18 cellular contexts compared by ENCODE assay signal in the genomic region with DNA sequence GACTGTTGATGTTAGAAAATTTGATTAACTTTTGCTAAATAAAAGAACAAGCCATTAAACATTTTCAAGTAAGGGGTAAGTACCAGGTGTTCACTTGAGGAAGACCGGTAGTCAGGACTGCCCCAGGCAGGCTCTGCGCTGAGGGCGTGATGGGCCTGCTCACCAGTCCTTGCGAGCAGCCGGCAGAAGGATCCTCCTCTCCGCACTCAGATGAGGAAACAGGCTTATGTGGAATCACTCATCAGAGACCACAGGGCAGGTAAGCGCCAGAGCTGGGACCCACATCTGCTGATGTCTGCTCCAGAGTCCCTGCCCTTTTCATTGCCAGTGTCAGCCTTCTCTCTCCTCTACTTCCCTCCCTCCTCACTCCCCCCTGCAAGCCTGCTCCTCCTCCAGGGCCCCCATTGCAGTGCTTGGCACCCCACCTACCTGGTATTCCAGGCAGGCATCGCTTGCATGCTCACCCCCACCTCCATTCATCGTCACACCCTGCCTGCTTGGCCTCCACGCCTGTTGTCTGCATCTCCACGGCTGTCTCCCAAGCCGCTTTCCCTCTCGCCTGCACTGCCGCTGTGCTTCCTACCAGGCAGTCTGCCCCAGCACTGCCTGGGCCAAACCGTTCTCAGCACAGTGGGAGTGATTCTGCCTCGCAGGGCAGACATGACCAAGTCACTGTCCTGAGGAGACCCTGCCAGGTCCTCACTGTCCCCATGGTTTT. TPM values are rescaled to one million over a fixed set of nuclear protein-coding genes. Genes with fewer than 3 reads are reported as not detected.
A peak's percentile ranks its signal among the peaks of the same experiment; 100 is the strongest.
DNase-seq lines count a peak whose midpoint lies in the region; ATAC-seq, FAIRE-seq and TF ChIP-seq lines count a peak whose summit lies in the region.
"Had no signal": no experiment of that assay in that cellular context is flagged by ENCODE, and none has a peak within 500 bp of the region (broad histone marks: within the 10 kb centered on the region; RNA-seq: fewer than 3 reads in every experiment).

No MANE protein-coding gene starts in this region.

- H3K9me3 Mint-ChIP-seq in activated naive CD4-positive, alpha-beta T cell treated with anti-CD3 and anti-CD28 coated beads, Interleukin-2, amount 10 ng/mL, durations not matched to agents 7 days and 5 days, result no peaks in the 10 kb centered on the region
- H3K9me3 Mint-ChIP-seq in nephron progenitor cell, result peaks cover 4% of the 10 kb centered on the region
- peaks cover 2% of the 10 kb centered on the region for H3K9me3 Mint-ChIP-seq in stimulated activated memory B cell treated with anti-CD40 and anti-IgM and Interleukin-4, amounts not matched to agents 10 μg/mL and 1 μg/mL and 100 μg/mL, for 72 hours
- H3K9me3 Mint-ChIP-seq: CD14-positive monocyte had no signal

- no peak overlapping the region for H3K4me3 Mint-ChIP-seq in activated naive CD4-positive, alpha-beta T cell treated with anti-CD3 and anti-CD28 coated beads, Interleukin-2, amount 10 ng/mL, durations not matched to agents 7 days and 5 days
- H3K4me3 Mint-ChIP-seq in nephron progenitor cell, result no peak overlapping the region
- H3K4me3 Mint-ChIP-seq in stimulated activated memory B cell treated with anti-CD40 and anti-IgM and Interleukin-4, amounts not matched to agents 10 μg/mL and 1 μg/mL and 100 μg/mL, for 72 hours, result no peak overlapping the region
- H3K4me3 Mint-ChIP-seq: CD14-positive monocyte had no signal

- FAIRE-seq in kidney (lab: Jason Lieb, UNC), result no peak

- H3K9ac ChIP-seq in kidney (ENCODE audit: low read length in 2 of 2), result no peak overlapping the region
- H3K9ac ChIP-seq: KMS-11 had no signal

- DNase-seq in activated naive CD4-positive, alpha-beta T cell treated with anti-CD3 and anti-CD28 coated beads, Interleukin-2, amount 10 ng/mL, durations not matched to agents 7 days and 5 days, result peak; percentile 5
- DNase-seq in activated naive CD4-positive, alpha-beta T cell treated with anti-CD3 and anti-CD28 coated beads, Interleukin-2, amount 50 U/mL, for 16 hours, result no peak
- peak; percentile 43 for DNase-seq in kidney
- DNase-seq in nephron progenitor cell, result no peak
- DNase-seq: 8988T, DMS79, NCI-H1417 treated with DMSO at 0.1 percent for 48 hours, NCI-H187 treated with DMSO at 0.1 percent for 48 hours, NCI-H345, NCI-H524 treated with DMSO at 0.1 percent for 48 hours had no signal

- H3K4me3 ChIP-seq in kidney (ENCODE audit: low read length in 2 of 2), result no peak overlapping the region
- H3K4me3 ChIP-seq: PC-9, SJSA1 had no signal

- no peaks in the 10 kb centered on the region for H3K36me3 Mint-ChIP-seq in activated naive CD4-positive, alpha-beta T cell treated with anti-CD3 and anti-CD28 coated beads, Interleukin-2, amount 10 ng/mL, durations not matched to agents 7 days and 5 days
- peaks cover 27% of the 10 kb centered on the region for H3K36me3 Mint-ChIP-seq in nephron progenitor cell (ENCODE audit: low read depth)
- no peaks in the 10 kb centered on the region for H3K36me3 Mint-ChIP-seq in stimulated activated memory B cell treated with anti-CD40 and anti-IgM and Interleukin-4, amounts not matched to agents 10 μg/mL and 1 μg/mL and 100 μg/mL, for 72 hours
- H3K36me3 Mint-ChIP-seq: CD14-positive monocyte had no signal

- no peaks in the 10 kb centered on the region for H3K4me1 Mint-ChIP-seq in activated naive CD4-positive, alpha-beta T cell treated with anti-CD3 and anti-CD28 coated beads, Interleukin-2, amount 10 ng/mL, durations not matched to agents 7 days and 5 days
- H3K4me1 Mint-ChIP-seq in nephron progenitor cell, result peaks cover 25% of the 10 kb centered on the region
- H3K4me1 Mint-ChIP-seq in stimulated activated memory B cell treated with anti-CD40 and anti-IgM and Interleukin-4, amounts not matched to agents 10 μg/mL and 1 μg/mL and 100 μg/mL, for 72 hours, result peaks cover 6% of the 10 kb centered on the region
- H3K4me1 Mint-ChIP-seq: CD14-positive monocyte had no signal

- CTCF ChIA-PET in activated naive CD4-positive, alpha-beta T cell treated with anti-CD3 and anti-CD28 coated beads, Interleukin-2, amount 10 ng/mL, durations not matched to agents 7 days and 5 days (lab: Charles Lee), result no interaction called here

- H3K36me3 ChIP-seq in kidney (ENCODE audit: control insufficient read depth in 1 of 2, insufficient read depth in 2 of 2, low read length in 2 of 2), result peaks cover 7 to 10% of the 10 kb centered on the region in 2 donors

- no peaks in the 10 kb centered on the region for H3K4me1 ChIP-seq in kidney (ENCODE audit: control insufficient read depth in 1 of 2, insufficient read depth in 1 of 2, low read depth in 1 of 2, low read length in 2 of 2)
- H3K4me1 ChIP-seq: SJSA1 had no signal

- intact Hi-C loops in kidney (cut with DNase I), result no loop called here

- no peak overlapping the region for H3K27ac ChIP-seq in kidney (ENCODE audit: low read depth in 2 of 2, low read length in 2 of 2)
- H3K27ac ChIP-seq: KMS-11, PC-9, SJSA1 had no signal

- no peak overlapping the region for H3K27ac Mint-ChIP-seq in activated naive CD4-positive, alpha-beta T cell treated with anti-CD3 and anti-CD28 coated beads, Interleukin-2, amount 10 ng/mL, durations not matched to agents 7 days and 5 days
- H3K27ac Mint-ChIP-seq in nephron progenitor cell, result peak overlapping the region; percentile 87
- H3K27ac Mint-ChIP-seq in stimulated activated memory B cell treated with anti-CD40 and anti-IgM and Interleukin-4, amounts not matched to agents 10 μg/mL and 1 μg/mL and 100 μg/mL, for 72 hours, result no peak overlapping the region
- H3K27ac Mint-ChIP-seq: CD14-positive monocyte had no signal

- peak; percentile 18 for ATAC-seq in stimulated activated memory B cell treated with anti-CD40 and anti-IgM and Interleukin-4, amounts not matched to agents 10 μg/mL and 1 μg/mL and 100 μg/mL, for 72 hours
- ATAC-seq in GM21717 (IDR thresholded peaks at IDR 0.05; ENCODE audit: unreplicated experiment), result no peak
- no peak for ATAC-seq in HG03378 (IDR thresholded peaks at IDR 0.05; ENCODE audit: unreplicated experiment)
- no peak for ATAC-seq in HG02798 (IDR thresholded peaks at IDR 0.05; ENCODE audit: poor library complexity, unreplicated experiment)

- H3K9me3 ChIP-seq in kidney (ENCODE audit: control insufficient read depth in 1 of 2, low read length in 2 of 2), result no peaks in the 10 kb centered on the region
- H3K9me3 ChIP-seq: SJSA1 had no signal

- peaks cover 14% of the 10 kb centered on the region for H3K27me3 Mint-ChIP-seq in activated naive CD4-positive, alpha-beta T cell treated with anti-CD3 and anti-CD28 coated beads, Interleukin-2, amount 10 ng/mL, durations not matched to agents 7 days and 5 days
- no peaks in the 10 kb centered on the region for H3K27me3 Mint-ChIP-seq in nephron progenitor cell (ENCODE audit: low read depth, poor library complexity)
- peaks cover 33% of the 10 kb centered on the region for H3K27me3 Mint-ChIP-seq in stimulated activated memory B cell treated with anti-CD40 and anti-IgM and Interleukin-4, amounts not matched to agents 10 μg/mL and 1 μg/mL and 100 μg/mL, for 72 hours

- TF ChIP-seq CTCF in kidney (IDR thresholded peaks at IDR 0.05; ENCODE audit: borderline replicate concordance, extremely low read depth, insufficient read depth), result no peak
- no peak for TF ChIP-seq CTCF in nephron progenitor cell (IDR thresholded peaks at IDR 0.05)

RNA-seq across cellular contexts. Expression of a gene that starts 24.7 kb away (rescaled TPM):
- total RNA-seq in kidney, result 35.2 TPM
- 11.3 TPM for polyA plus RNA-seq in kidney (ENCODE audit: insufficient read depth, low read depth, low replicate concordance)

Comparison
In these comparisons a context has a peak if more than half of its experiments do, and no peak if none do; other contexts are left out.
1. DNase-seq: peak in activated naive CD4-positive, alpha-beta T cell treated with anti-CD3 and anti-CD28 coated beads, Interleukin-2, amount 10 ng/mL, durations not matched to agents 7 days and 5 days (single experiment) and kidney (single experiment); none in activated naive CD4-positive, alpha-beta T cell treated with anti-CD3 and anti-CD28 coated beads, Interleukin-2, amount 50 U/mL, for 16 hours (single experiment) and nephron progenitor cell (single experiment).